Comparison of ENCODE assay signal across 14 cellular contexts in genomic region chr9:104775574-104775936, GRCh38. TPM values are rescaled to one million over a fixed set of nuclear protein-coding genes. Genes with fewer than 3 reads are reported as not detected.
DNase-seq lines count a peak whose midpoint lies in the region; ATAC-seq, FAIRE-seq and TF ChIP-seq lines count a peak whose summit lies in the region.
"Had no signal": no experiment of that assay in that cellular context is flagged by ENCODE, and none has a peak within 500 bp of the region (broad histone marks: within the 10 kb centered on the region; RNA-seq: fewer than 3 reads in every experiment).

No MANE protein-coding gene starts in this region.

- no peak overlapping the region for H3K27ac ChIP-seq in HepG2 (ENCODE audit: extremely low read length, insufficient read depth, low read length)
- no peak overlapping the region for H3K27ac ChIP-seq in foreskin keratinocyte
- H3K27ac ChIP-seq: epithelial cell of prostate, left lung, suprapubic skin had no signal

- in situ Hi-C loops in HepG2 (cut with HindIII; ENCODE audit: extremely low pct_ligation_motif_present, low pct_unique_long_range_greater_than_20kb): no loop called here

- no peak overlapping the region for H3K4me2 ChIP-seq in HepG2 (ENCODE audit: low read depth, low read length)

- ATAC-seq in GM18520 (IDR thresholded peaks at IDR 0.05; ENCODE audit: unreplicated experiment) (peak; percentile 58), GM21576 (IDR thresholded peaks at IDR 0.05; ENCODE audit: unreplicated experiment) (peak; percentile 61), HG03342 (IDR thresholded peaks at IDR 0.05; ENCODE audit: unreplicated experiment) (peak; percentile 70), HepG2 (peak; percentile 12), foreskin keratinocyte (no peak)

- no peak overlapping the region for H3K9ac ChIP-seq in HepG2 (ENCODE audit: insufficient read depth, low read depth, low read length)

- H3K36me3 ChIP-seq in HepG2 (replicated peaks in 1 of 2; ENCODE audit: control insufficient read depth in 1 of 2, insufficient read depth in 2 of 2, low read length in 2 of 2): no peaks in the 10 kb centered on the region
- H3K36me3 ChIP-seq: suprapubic skin had no signal

- no peak for TF ChIP-seq RAD21 in HepG2 (CRISPR knock-in tag; IDR thresholded peaks at IDR 0.05)

- H3K27me3 ChIP-seq in HepG2 (ENCODE audit: control insufficient read depth in 1 of 2, insufficient read depth in 2 of 2, low read length in 2 of 2) (no peaks in the 10 kb centered on the region), foreskin keratinocyte (no peaks in the 10 kb centered on the region)
- H3K27me3 ChIP-seq: left lung, suprapubic skin had no signal

- no peaks in the 10 kb centered on the region for H3K79me2 ChIP-seq in HepG2 (ENCODE audit: insufficient read depth, low read length)

- TF ChIP-seq CTCF in HepG2 (CRISPR knock-in tag; IDR thresholded peaks at IDR 0.05) (no peak), foreskin keratinocyte (conservative IDR thresholded peaks at IDR 0.05) (no peak)

- intact Hi-C loops in HepG2 (cut with micrococcal nuclease; ENCODE audit: unreplicated experiment): no loop called here

- H3K4me3 ChIP-seq in HepG2 (replicated peaks in 1 of 3; ENCODE audit: insufficient read depth in 1 of 3, low read depth in 2 of 3, low read length in 3 of 3): no peak overlapping the region
- H3K4me3 ChIP-seq: left lung, skin epidermis, suprapubic skin had no signal

- CTCF ChIA-PET in HepG2 (lab: Yijun Ruan, JAX; ENCODE audit: low intra/inter-chr PET ratio, low total read pairs): no interaction called here

- no peak for TF ChIP-seq POLR2A in HepG2 (IDR thresholded peaks at IDR 0.05; ENCODE audit: insufficient read depth in 1 of 2, low read depth in 2 of 2, low read length in 2 of 2)

- POLR2A ChIA-PET in HepG2 (lab: Yijun Ruan, JAX): no interaction called here

- DNase-seq in HepG2 (ENCODE audit: low spot score) (no peak), AG08396 (ENCODE audit: low spot score) (no peak), GF-D8 (lab: John Stamatoyannopoulos, UW) (no peak), foreskin keratinocyte (no peak)
- no peak for DNase-seq in stimulated activated CD8-positive, alpha-beta memory T cell treated with anti-CD3 and anti-CD28 coated beads, Interleukin-4, amount 100 ng/mL, for 48 hours
- DNase-seq: left lung, NCI-H524 had no signal

- H2AFZ ChIP-seq in HepG2 (ENCODE audit: low read length): no peak overlapping the region

- H4K20me1 ChIP-seq in HepG2 (ENCODE audit: insufficient read depth, low read length): no peaks in the 10 kb centered on the region

- TF ChIP-seq EP300 in HepG2 (IDR thresholded peaks at IDR 0.05; ENCODE audit: low read depth in 2 of 2, low read length in 2 of 2) (no peak), HepG2 (CRISPR knock-in tag; IDR thresholded peaks at IDR 0.05; ENCODE audit: borderline replicate concordance) (no peak)

- BruUV-seq in HepG2 (replicated peaks; lab: Mats Ljungman, UMichigan): no TSS peak

- no peaks in the 10 kb centered on the region for H3K9me3 ChIP-seq in HepG2 (ENCODE audit: low read length)
- H3K9me3 ChIP-seq: left lung, suprapubic skin had no signal

- FAIRE-seq in HepG2 (lab: Jason Lieb, UNC): no peak
- FAIRE-seq: TTC549 had no signal

- H3K4me1 ChIP-seq in HepG2 (ENCODE audit: insufficient read depth, low read length): no peaks in the 10 kb centered on the region
- no peaks in the 10 kb centered on the region for H3K4me1 ChIP-seq in foreskin keratinocyte

TF ChIP-seq in HepG2, 621 proteins besides CTCF, POLR2A, EP300 and RAD21 (continues in another document):
- no peak for TF ChIP-seq MBD4 (IDR thresholded peaks at IDR 0.05; ENCODE audit: borderline replicate concordance, low read length)
- no peak for TF ChIP-seq TBX2 (CRISPR knock-in tag; IDR thresholded peaks at IDR 0.05; ENCODE audit: borderline replicate concordance)
- no peak for TF ChIP-seq ATF7-NPFF (CRISPR knock-in tag; IDR thresholded peaks at IDR 0.05; ENCODE audit: low read depth)
- TF ChIP-seq ZNF484 (CRISPR knock-in tag; IDR thresholded peaks at IDR 0.05; ENCODE audit: borderline replicate concordance, low read depth): no peak
- TF ChIP-seq NAIF1 (CRISPR knock-in tag; IDR thresholded peaks at IDR 0.05; ENCODE audit: borderline replicate concordance): no peak
- no peak for TF ChIP-seq MXI1 (IDR thresholded peaks at IDR 0.05; ENCODE audit: borderline replicate concordance, low read depth, low read length)
- no peak for TF ChIP-seq TMF1 (CRISPR knock-in tag; IDR thresholded peaks at IDR 0.05; ENCODE audit: low read depth)
- no peak for TF ChIP-seq ZFY (CRISPR knock-in tag; IDR thresholded peaks at IDR 0.05)
- TF ChIP-seq SOX6 (IDR thresholded peaks at IDR 0.05): no peak
- no peak for TF ChIP-seq SOX6 (CRISPR knock-in tag; IDR thresholded peaks at IDR 0.05)
- no peak for TF ChIP-seq CCDC6 (CRISPR knock-in tag; IDR thresholded peaks at IDR 0.05)
- TF ChIP-seq KAT2B (IDR thresholded peaks at IDR 0.05; ENCODE audit: borderline replicate concordance, low read depth, low read length): no peak
- TF ChIP-seq ZNF703 (CRISPR knock-in tag; IDR thresholded peaks at IDR 0.05; ENCODE audit: borderline replicate concordance): no peak
- no peak for TF ChIP-seq ZNF510 (CRISPR knock-in tag; IDR thresholded peaks at IDR 0.05; ENCODE audit: low read depth)
- no peak for TF ChIP-seq NFE2L1 (CRISPR knock-in tag; IDR thresholded peaks at IDR 0.05; ENCODE audit: borderline replicate concordance)
- TF ChIP-seq FOXO1 (CRISPR knock-in tag; IDR thresholded peaks at IDR 0.05): no peak
- TF ChIP-seq ZNF468 (CRISPR knock-in tag; IDR thresholded peaks at IDR 0.05): no peak

RNA-seq across cellular contexts. Expression of gene NIPSNAP3B, which starts 11.6 kb away (rescaled TPM):
- total RNA-seq in HepG2 (2016; rRNA removed; fragmentation: Illumina TruSeq; extraction: Trizol) (0.44 and 1.3 TPM in 2 replicates), foreskin keratinocyte (0.21 and 0.44 TPM in 2 replicates)
- total RNA-seq in HepG2 (2016; cell fraction: cytosol; rRNA removed; fragmentation: Illumina TruSeq; extraction: Trizol; ENCODE audit: low read depth): 0.18 TPM in 1 of 2 replicates, not detected in the other
- 0.41 and 0.76 TPM in 2 replicates for total RNA-seq in HepG2 (2016; cell fraction: insoluble cytoplasmic fraction; rRNA removed; fragmentation: Illumina TruSeq; extraction: Trizol)
- 0.12 and 0.21 TPM in 2 replicates for total RNA-seq in HepG2 (2016; cell fraction: membrane; rRNA removed; fragmentation: Illumina TruSeq; extraction: Trizol)
- total RNA-seq in HepG2 (2016; cell fraction: nucleus; rRNA removed; fragmentation: Illumina TruSeq; extraction: Trizol): 2.1 and 2.6 TPM in 2 replicates
- polyA plus RNA-seq in HepG2 (2011; rRNA removed) (1.5 and 2.1 TPM in 2 replicates), foreskin keratinocyte (0.18 and 0.28 TPM in 2 replicates)
- 0.16 and 0.46 TPM in 2 replicates for polyA plus RNA-seq in HepG2 (2011; cell fraction: cytosol; rRNA removed)
- polyA plus RNA-seq in HepG2 (2011; cell fraction: nucleus; rRNA removed): 2.0 and 2.8 TPM in 2 replicates
- 1.1 and 1.2 TPM in 2 replicates for polyA plus RNA-seq in HepG2 (2012)
- polyA plus RNA-seq in HepG2 (2016; cell fraction: cytosol; fragmentation: Illumina TruSeq; extraction: Trizol; ENCODE audit: low read depth): not detected in 2 replicates
- 0.57 and 0.63 TPM in 2 replicates for polyA plus RNA-seq in HepG2 (2016; cell fraction: insoluble cytoplasmic fraction; fragmentation: Illumina TruSeq; extraction: Trizol; ENCODE audit: low read depth)
- polyA plus RNA-seq in HepG2 (2016; cell fraction: membrane; fragmentation: Illumina TruSeq; extraction: Trizol; ENCODE audit: low read depth): 0.15 and 0.18 TPM in 2 replicates
- 2.9 and 4.1 TPM in 2 replicates for polyA plus RNA-seq in HepG2 (2016; cell fraction: nucleus; fragmentation: Illumina TruSeq; extraction: Trizol; ENCODE audit: insufficient read depth, low read depth)
- 0.40 TPM in 1 of 2 replicates, not detected in the other for polyA minus RNA-seq in HepG2 (2011; rRNA and poly(A)+ RNA removed; ENCODE audit: low replicate concordance)
- polyA minus RNA-seq in HepG2 (2011; cell fraction: cytosol; rRNA and poly(A)+ RNA removed): not detected in 2 replicates
- 2.4 and 3.0 TPM in 2 replicates for polyA minus RNA-seq in HepG2 (2011; cell fraction: nucleus; rRNA and poly(A)+ RNA removed)

RNA-seq across cellular contexts. Expression of gene NIPSNAP3A, which starts 28.1 kb away (rescaled TPM):
- total RNA-seq in HepG2 (2016; rRNA removed; fragmentation: Illumina TruSeq; extraction: Trizol): 14.6 and 23.8 TPM in 2 replicates
- total RNA-seq in HepG2 (2016; cell fraction: cytosol; rRNA removed; fragmentation: Illumina TruSeq; extraction: Trizol; ENCODE audit: low read depth): 3.1 and 3.3 TPM in 2 replicates
- total RNA-seq in HepG2 (2016; cell fraction: insoluble cytoplasmic fraction; rRNA removed; fragmentation: Illumina TruSeq; extraction: Trizol): 15.3 and 24.1 TPM in 2 replicates
- 4.3 and 4.7 TPM in 2 replicates for total RNA-seq in HepG2 (2016; cell fraction: membrane; rRNA removed; fragmentation: Illumina TruSeq; extraction: Trizol)
- 7.8 and 9.0 TPM in 2 replicates for total RNA-seq in HepG2 (2016; cell fraction: nucleus; rRNA removed; fragmentation: Illumina TruSeq; extraction: Trizol)
- 11.7 and 13.7 TPM in 2 replicates for polyA plus RNA-seq in HepG2 (2011; rRNA removed)
- 5.4 and 8.4 TPM in 2 replicates for polyA plus RNA-seq in HepG2 (2011; cell fraction: cytosol; rRNA removed)
- polyA plus RNA-seq in HepG2 (2011; cell fraction: nucleus; rRNA removed): 4.2 and 7.0 TPM in 2 replicates
- polyA plus RNA-seq in HepG2 (2012): 7.9 and 8.7 TPM in 2 replicates
- polyA plus RNA-seq in HepG2 (2016; cell fraction: cytosol; fragmentation: Illumina TruSeq; extraction: Trizol; ENCODE audit: low read depth): 1.9 and 2.0 TPM in 2 replicates
- 24.3 and 26.7 TPM in 2 replicates for polyA plus RNA-seq in HepG2 (2016; cell fraction: insoluble cytoplasmic fraction; fragmentation: Illumina TruSeq; extraction: Trizol; ENCODE audit: low read depth)
- 3.3 and 3.6 TPM in 2 replicates for polyA plus RNA-seq in HepG2 (2016; cell fraction: membrane; fragmentation: Illumina TruSeq; extraction: Trizol; ENCODE audit: low read depth)
- polyA plus RNA-seq in HepG2 (2016; cell fraction: nucleus; fragmentation: Illumina TruSeq; extraction: Trizol; ENCODE audit: insufficient read depth, low read depth): 12.3 and 12.4 TPM in 2 replicates
- polyA minus RNA-seq in HepG2 (2011; rRNA and poly(A)+ RNA removed; ENCODE audit: low replicate concordance): 3.1 and 4.9 TPM in 2 replicates
- 4.4 and 4.6 TPM in 2 replicates for polyA minus RNA-seq in HepG2 (2011; cell fraction: cytosol; rRNA and poly(A)+ RNA removed)
- polyA minus RNA-seq in HepG2 (2011; cell fraction: nucleus; rRNA and poly(A)+ RNA removed): 8.6 and 9.1 TPM in 2 replicates
- total RNA-seq in foreskin keratinocyte: 16.5 and 24.7 TPM in 2 replicates
- 13.7 and 18.0 TPM in 2 replicates for polyA plus RNA-seq in foreskin keratinocyte
